Comparison of ENCODE assay signal across 19 cellular contexts in the genomic region with DNA sequence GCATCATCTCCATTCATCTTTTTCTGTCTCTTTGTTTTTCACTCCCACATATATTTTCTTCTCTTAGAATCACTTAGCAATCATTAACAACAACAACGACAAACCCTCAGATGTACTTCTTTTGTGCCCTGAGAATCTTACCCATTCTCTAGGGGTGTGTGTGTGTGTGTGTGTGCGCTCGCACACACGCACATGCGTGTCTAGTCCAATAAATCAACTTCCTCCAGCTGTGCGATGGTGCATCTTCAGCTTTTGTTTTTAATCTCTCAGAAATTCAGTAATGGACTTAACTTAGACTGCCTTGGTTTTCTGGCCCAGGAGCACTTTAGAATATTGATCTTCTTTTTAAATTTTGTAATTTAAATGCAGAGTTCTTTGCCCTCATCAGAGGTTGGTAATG.
DNase-seq lines count a peak whose midpoint lies in the region; ATAC-seq and TF ChIP-seq lines count a peak whose summit lies in the region.
"Had no signal": no experiment of that assay in that cellular context is flagged by ENCODE, and none has a peak within 500 bp of the region (broad histone marks: within the 10 kb centered on the region; RNA-seq: fewer than 3 reads in every experiment).

No MANE protein-coding gene starts in this region.

- H3K9me3 Mint-ChIP-seq in osteocyte (ENCODE audit: unreplicated experiment) = no peaks in the 10 kb centered on the region
- H3K9me3 Mint-ChIP-seq in activated T-cell treated with anti-CD3 and anti-CD28 coated beads, Interleukin-2, amount 50 U/mL, for 4 hours = no peaks in the 10 kb centered on the region
- H3K9me3 Mint-ChIP-seq: CD8-positive, alpha-beta T cell had no signal

- H3K27me3 Mint-ChIP-seq in osteocyte (ENCODE audit: unreplicated experiment) = no peaks in the 10 kb centered on the region
- H3K27me3 Mint-ChIP-seq in activated T-cell treated with anti-CD3 and anti-CD28 coated beads, Interleukin-2, amount 50 U/mL, for 4 hours (ENCODE audit: low read depth) = no peaks in the 10 kb centered on the region
- H3K27me3 Mint-ChIP-seq: B cell; CD4-positive, alpha-beta T cell had no signal

- CTCF ChIA-PET in A673 (lab: Charles Lee) = interaction anchor here (0.5 to 0.6 kb wide), 2 partner anchors 19 to 1029 kb away, joined by 3 to 4 read pairs; no protein-coding TSS in a partner anchor

- peak; percentile 54 for DNase-seq in A673 (ENCODE audit: low spot score)
- no peak for DNase-seq in SK-N-MC (ENCODE audit: low read depth, low spot score)
- peak; percentile 5 for DNase-seq in left kidney (ENCODE audit: low read depth, low spot score)
- DNase-seq in osteocyte (ENCODE audit: extremely low spot score, unreplicated experiment) = peak; percentile 38
- no peak for DNase-seq in GM19240 (ENCODE audit: insufficient read length, low spot score)
- no peak for DNase-seq in activated T-cell treated with anti-CD3 and anti-CD28 coated beads, Interleukin-2, amount 50 U/mL, for 4 hours
- no peak for DNase-seq in mucosa of descending colon
- no peak for DNase-seq in NCI-H2107 treated with DMSO at 0.1 percent for 48 hours (lab: John Stamatoyannopoulos, UW; ENCODE audit: unreplicated experiment)
- DNase-seq: 8988T; AML-193; Caco-2; Calu3; CD4-positive, alpha-beta T cell; CD8-positive, alpha-beta T cell; DMS79 treated with DMSO at 0.1 percent for 48 hours; GF-D8 had no signal

- H3K27ac Mint-ChIP-seq in osteocyte (ENCODE audit: unreplicated experiment) = no peak overlapping the region
- H3K27ac Mint-ChIP-seq: B cell; CD4-positive, alpha-beta T cell; CD8-positive, alpha-beta T cell had no signal

- H3K4me3 Mint-ChIP-seq in osteocyte (ENCODE audit: unreplicated experiment) = no peak overlapping the region
- no peak overlapping the region for H3K4me3 Mint-ChIP-seq in activated T-cell treated with anti-CD3 and anti-CD28 coated beads, Interleukin-2, amount 50 U/mL, for 4 hours
- H3K4me3 Mint-ChIP-seq: B cell; CD4-positive, alpha-beta T cell; CD8-positive, alpha-beta T cell had no signal

- no peaks in the 10 kb centered on the region for H3K36me3 Mint-ChIP-seq in osteocyte (ENCODE audit: unreplicated experiment)
- H3K36me3 Mint-ChIP-seq in activated T-cell treated with anti-CD3 and anti-CD28 coated beads, Interleukin-2, amount 50 U/mL, for 4 hours (ENCODE audit: insufficient read depth) = no peaks in the 10 kb centered on the region
- H3K36me3 Mint-ChIP-seq: CD8-positive, alpha-beta T cell had no signal

- intact Hi-C loops in A673 (cut with micrococcal nuclease; ENCODE audit: unreplicated experiment) (no loop called here), mucosa of descending colon (cut with DNase I, micrococcal nuclease) (no loop called here)

- H3K9me3 ChIP-seq in A673 (ENCODE audit: low read depth, low read length, poor library complexity, severe bottlenecking) (no peaks in the 10 kb centered on the region), SK-N-MC (ENCODE audit: low read depth, low read length) (no peaks in the 10 kb centered on the region), mucosa of descending colon (no peaks in the 10 kb centered on the region)
- H3K9me3 ChIP-seq: BLaER1 treated with 17β-estradiol and CSF1 and Interleukin-3, amounts not matched to agents 10 nM and 100 nM; Caco-2 had no signal

- H3K4me1 Mint-ChIP-seq in osteocyte (ENCODE audit: unreplicated experiment) = no peaks in the 10 kb centered on the region
- no peaks in the 10 kb centered on the region for H3K4me1 Mint-ChIP-seq in activated T-cell treated with anti-CD3 and anti-CD28 coated beads, Interleukin-2, amount 50 U/mL, for 4 hours (ENCODE audit: low read depth)
- H3K4me1 Mint-ChIP-seq: B cell had no signal

- H3K27me3 ChIP-seq in A673 (replicated peaks; ENCODE audit: insufficient read depth, low read depth, low read length, poor library complexity) = no peaks in the 10 kb centered on the region
- H3K27me3 ChIP-seq: BLaER1 treated with 17β-estradiol and CSF1 and Interleukin-3, amounts not matched to agents 10 nM and 100 nM had no signal

- ATAC-seq in activated T-cell treated with anti-CD3 and anti-CD28 coated beads, Interleukin-2, amount 50 U/mL, for 4 hours = no peak
- ATAC-seq in mucosa of descending colon = no peak
- ATAC-seq: CD8-positive, alpha-beta T cell had no signal

- H3K36me3 ChIP-seq in A673 (ENCODE audit: insufficient read depth, low read length, poor library complexity, severe bottlenecking) (no peaks in the 10 kb centered on the region), SK-N-MC (ENCODE audit: insufficient read depth, low read length) (no peaks in the 10 kb centered on the region), mucosa of descending colon (ENCODE audit: low read depth) (no peaks in the 10 kb centered on the region)
- H3K36me3 ChIP-seq: BLaER1 treated with 17β-estradiol and CSF1 and Interleukin-3, amounts not matched to agents 10 nM and 100 nM had no signal

- H3K9ac ChIP-seq in SK-N-MC (ENCODE audit: insufficient read length) = no peak overlapping the region
- H3K9ac ChIP-seq: BLaER1 treated with 17β-estradiol and CSF1 and Interleukin-3, amounts not matched to agents 10 nM and 100 nM had no signal

- TF ChIP-seq CTCF in A673 (conservative IDR thresholded peaks at IDR 0.05; ENCODE audit: low read depth, low read length) = no peak
- TF ChIP-seq CTCF in osteocyte (IDR thresholded peaks at IDR 0.05) = no peak
- TF ChIP-seq CTCF in mucosa of descending colon (IDR thresholded peaks at IDR 0.05) = no peak

- H3K27ac ChIP-seq in A673 (ENCODE audit: low read depth, low read length, poor library complexity, severe bottlenecking) (no peak overlapping the region), SK-N-MC (no peak overlapping the region)
- H3K27ac ChIP-seq: BLaER1 treated with 17β-estradiol and CSF1 and Interleukin-3, amounts not matched to agents 10 nM and 100 nM; C4-2B had no signal

- no TSS peak for BruUV-seq in A673 (replicated peaks; lab: Mats Ljungman, UMichigan)

- H3K4me1 ChIP-seq in A673 (ENCODE audit: insufficient read depth, low read length, poor library complexity, severe bottlenecking) = peaks cover 9% of the 10 kb centered on the region
- H3K4me1 ChIP-seq in mucosa of descending colon (ENCODE audit: low read depth) = no peaks in the 10 kb centered on the region
- H3K4me1 ChIP-seq: Caco-2 had no signal

- POLR2A ChIA-PET in A673 (lab: Charles Lee; ENCODE audit: low non-redundant PET) = interaction anchor here (0.6 kb wide), 1 partner anchor 61 kb away, joined by 3 read pairs; no protein-coding TSS in a partner anchor

- H3K4me3 ChIP-seq in A673 (ENCODE audit: low read depth, low read length, poor library complexity, severe bottlenecking) = no peak overlapping the region
- peak overlapping the region; percentile 32 for H3K4me3 ChIP-seq in SK-N-MC
- no peak overlapping the region for H3K4me3 ChIP-seq in mucosa of descending colon
- H3K4me3 ChIP-seq: BLaER1 treated with 17β-estradiol and CSF1 and Interleukin-3, amounts not matched to agents 10 nM and 100 nM had no signal

Comparison
In these comparisons a context has a peak if more than half of its experiments do, and no peak if none do; other contexts are left out.
1. DNase-seq: peak in A673 (single experiment), left kidney (single experiment) and osteocyte (single experiment); none in SK-N-MC (single experiment), GM19240 (single experiment), activated T-cell treated with anti-CD3 and anti-CD28 coated beads, Interleukin-2, amount 50 U/mL, for 4 hours (single experiment), mucosa of descending colon (0 of 3) and NCI-H2107 treated with DMSO at 0.1 percent for 48 hours (single experiment).